1 cellular context compared by ENCODE assay signal in the genomic region with DNA sequence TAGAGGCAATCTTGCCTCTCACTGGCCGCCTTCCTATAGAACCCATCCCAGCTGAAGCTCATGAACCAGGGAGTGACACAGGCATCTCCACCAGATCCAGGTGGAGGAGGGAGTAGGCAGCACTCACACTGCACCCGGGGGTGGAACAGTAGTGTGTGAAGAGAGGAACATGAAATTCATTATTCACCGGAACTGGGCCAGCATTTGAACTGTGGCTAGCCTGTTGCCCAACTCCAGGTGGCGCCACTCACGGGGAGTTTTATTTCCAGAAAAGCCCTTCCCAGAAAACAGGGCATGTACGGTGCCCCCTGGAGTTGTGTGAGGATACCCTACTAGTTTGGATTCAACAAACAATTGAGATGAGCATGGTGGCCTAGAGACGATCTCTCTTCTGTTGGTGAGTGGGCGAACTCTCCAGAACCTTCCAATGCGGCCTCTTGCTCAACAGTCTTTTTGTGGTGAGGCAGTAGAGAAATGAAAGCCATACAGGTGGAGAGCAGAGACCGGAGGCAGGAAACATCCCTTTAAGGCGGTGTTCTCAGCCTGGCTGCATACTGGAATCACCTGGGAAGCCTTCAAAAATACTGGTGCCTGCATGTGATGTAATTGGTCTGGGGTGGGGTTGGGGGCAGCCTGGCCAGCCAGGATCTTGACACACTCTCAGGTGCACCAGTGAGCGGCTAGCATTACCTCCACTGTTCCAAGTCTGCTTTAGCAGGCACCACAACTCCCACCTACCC.
TF ChIP-seq lines count a peak whose summit lies in the region.

No MANE protein-coding gene starts in this region.

TF ChIP-seq in GM23338, 12 proteins besides CTCF, POLR2A, EP300 and RAD21 (continued from another document):
- TF ChIP-seq, protein P1, sequence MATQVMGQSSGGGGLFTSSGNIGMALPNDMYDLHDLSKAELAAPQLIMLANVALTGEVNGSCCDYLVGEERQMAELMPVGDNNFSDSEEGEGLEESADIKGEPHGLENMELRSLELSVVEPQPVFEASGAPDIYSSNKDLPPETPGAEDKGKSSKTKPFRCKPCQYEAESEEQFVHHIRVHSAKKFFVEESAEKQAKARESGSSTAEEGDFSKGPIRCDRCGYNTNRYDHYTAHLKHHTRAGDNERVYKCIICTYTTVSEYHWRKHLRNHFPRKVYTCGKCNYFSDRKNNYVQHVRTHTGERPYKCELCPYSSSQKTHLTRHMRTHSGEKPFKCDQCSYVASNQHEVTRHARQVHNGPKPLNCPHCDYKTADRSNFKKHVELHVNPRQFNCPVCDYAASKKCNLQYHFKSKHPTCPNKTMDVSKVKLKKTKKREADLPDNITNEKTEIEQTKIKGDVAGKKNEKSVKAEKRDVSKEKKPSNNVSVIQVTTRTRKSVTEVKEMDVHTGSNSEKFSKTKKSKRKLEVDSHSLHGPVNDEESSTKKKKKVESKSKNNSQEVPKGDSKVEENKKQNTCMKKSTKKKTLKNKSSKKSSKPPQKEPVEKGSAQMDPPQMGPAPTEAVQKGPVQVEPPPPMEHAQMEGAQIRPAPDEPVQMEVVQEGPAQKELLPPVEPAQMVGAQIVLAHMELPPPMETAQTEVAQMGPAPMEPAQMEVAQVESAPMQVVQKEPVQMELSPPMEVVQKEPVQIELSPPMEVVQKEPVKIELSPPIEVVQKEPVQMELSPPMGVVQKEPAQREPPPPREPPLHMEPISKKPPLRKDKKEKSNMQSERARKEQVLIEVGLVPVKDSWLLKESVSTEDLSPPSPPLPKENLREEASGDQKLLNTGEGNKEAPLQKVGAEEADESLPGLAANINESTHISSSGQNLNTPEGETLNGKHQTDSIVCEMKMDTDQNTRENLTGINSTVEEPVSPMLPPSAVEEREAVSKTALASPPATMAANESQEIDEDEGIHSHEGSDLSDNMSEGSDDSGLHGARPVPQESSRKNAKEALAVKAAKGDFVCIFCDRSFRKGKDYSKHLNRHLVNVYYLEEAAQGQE (IDR thresholded peaks at IDR 0.05; ENCODE audit: unreplicated experiment) = no peak
